ENCODE assay signal across 24 cellular contexts in the genomic region with DNA sequence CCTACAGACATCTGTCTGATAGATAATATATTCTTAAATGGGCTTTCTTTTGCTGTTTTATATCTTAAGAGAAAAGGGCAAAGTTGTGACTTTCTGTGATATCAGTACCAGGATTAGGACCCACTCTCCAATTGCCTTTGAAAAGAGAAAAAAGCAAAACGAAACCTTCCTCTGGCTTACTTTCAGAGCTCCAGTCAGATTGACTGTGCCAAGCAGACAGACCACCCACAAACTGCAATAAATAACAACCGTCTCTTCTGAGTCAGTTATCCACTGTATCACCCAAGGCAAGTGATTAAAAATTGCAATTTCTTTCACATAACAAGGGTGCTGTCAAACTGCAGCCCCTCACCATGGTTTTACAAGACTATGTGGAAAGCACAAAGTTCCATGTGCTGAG.
"Had no signal": no experiment of that assay in that cellular context is flagged by ENCODE, and none has a peak within 500 bp of the region (broad histone marks: within the 10 kb centered on the region; RNA-seq: fewer than 3 reads in every experiment).

No MANE protein-coding gene starts in this region.

- H3K27ac Mint-ChIP-seq: activated naive CD4-positive, alpha-beta T cell treated with anti-CD3 and anti-CD28 coated beads, Interleukin-2, amount 50 U/mL, for 72 hours; activated T-cell treated with anti-CD3 and anti-CD28 coated beads, Interleukin-2, amount 50 U/mL, for 24 hours; activated T-helper 17 cell treated with anti-CD3 and anti-CD28 coated beads, Interleukin-2, amount 50 U/mL, for 72 hours; immature natural killer cell; mesothelial cell of epicardium; natural killer cell; stimulated activated naive CD8-positive, alpha-beta T cell treated with anti-CD3 and anti-CD28 coated beads, Interleukin-15, Interleukin-2, amounts not matched to agents 100 ng/mL and 50 ng/mL, for 24 hours had no signal

- DNase-seq: activated CD4-positive, alpha-beta T cell treated with anti-CD3 and anti-CD28 coated beads for 1 hour; activated CD4-positive, alpha-beta T cell treated with anti-CD3 and anti-CD28 coated beads, Interleukin-2, amount 50 U/mL, for 1 hour; activated T-cell treated with anti-CD3 and anti-CD28 coated beads, Interleukin-2, amount 50 U/mL, for 24 hours; aorta; central memory CD4-positive, alpha-beta T cell; effector memory CD4-positive, alpha-beta T cell; foreskin melanocyte; immature natural killer cell; kidney glomerular epithelial cell; left ventricle myocardium superior; mammary epithelial cell; natural killer cell; ovary; stimulated activated CD4-positive, alpha-beta T cell treated with anti-CD3 and anti-CD28 coated beads, Interleukin-1b, Interleukin-23, amount 100 ng/mL, for 48 hours; substantia nigra; tibial artery had no signal

- H3K4me3 ChIP-seq: ovary, prostate gland, right atrium auricular region, tibial artery had no signal

- H3K9me3 ChIP-seq: neutrophil, ovary, prostate gland, right atrium auricular region, tibial artery had no signal

- H3K27me3 ChIP-seq: neutrophil, ovary, right atrium auricular region, tibial artery had no signal

- H3K4me1 Mint-ChIP-seq: activated T-helper 17 cell treated with anti-CD3 and anti-CD28 coated beads, Interleukin-2, amount 50 U/mL, for 72 hours; immature natural killer cell; natural killer cell had no signal

- H3K27me3 Mint-ChIP-seq: activated T-cell treated with anti-CD3 and anti-CD28 coated beads, Interleukin-2, amount 50 U/mL, for 24 hours; activated T-helper 17 cell treated with anti-CD3 and anti-CD28 coated beads, Interleukin-2, amount 50 U/mL, for 72 hours; stimulated activated naive CD8-positive, alpha-beta T cell treated with anti-CD3 and anti-CD28 coated beads, Interleukin-15, Interleukin-2, amounts not matched to agents 100 ng/mL and 50 ng/mL, for 24 hours had no signal

- ATAC-seq: activated naive CD4-positive, alpha-beta T cell treated with anti-CD3 and anti-CD28 coated beads, Interleukin-2, amount 50 U/mL, for 72 hours; activated T-helper 17 cell treated with anti-CD3 and anti-CD28 coated beads, Interleukin-2, amount 50 U/mL, for 72 hours; esophagus mucosa; left ventricle myocardium superior; natural killer cell had no signal

- H3K4me1 ChIP-seq: prostate gland, right atrium auricular region had no signal

- H3K4me3 Mint-ChIP-seq: activated T-cell treated with anti-CD3 and anti-CD28 coated beads, Interleukin-2, amount 50 U/mL, for 24 hours; activated T-helper 17 cell treated with anti-CD3 and anti-CD28 coated beads, Interleukin-2, amount 50 U/mL, for 72 hours; immature natural killer cell; mesothelial cell of epicardium; natural killer cell; stimulated activated naive CD8-positive, alpha-beta T cell treated with anti-CD3 and anti-CD28 coated beads, Interleukin-15, Interleukin-2, amounts not matched to agents 100 ng/mL and 50 ng/mL, for 24 hours had no signal

- H3K9me3 Mint-ChIP-seq: activated T-cell treated with anti-CD3 and anti-CD28 coated beads, Interleukin-2, amount 50 U/mL, for 24 hours; activated T-helper 17 cell treated with anti-CD3 and anti-CD28 coated beads, Interleukin-2, amount 50 U/mL, for 72 hours; mesothelial cell of epicardium; natural killer cell had no signal

- H3K36me3 ChIP-seq: neutrophil, ovary, prostate gland, right atrium auricular region, tibial artery had no signal

- H3K36me3 Mint-ChIP-seq: activated naive CD4-positive, alpha-beta T cell treated with anti-CD3 and anti-CD28 coated beads, Interleukin-2, amount 50 U/mL, for 72 hours; mesothelial cell of epicardium; natural killer cell had no signal

- H3K27ac ChIP-seq: neutrophil, ovary, prostate gland, right atrium auricular region, tibial artery had no signal
